1 cellular context compared by ENCODE assay signal in genomic region chr19:35671818-35672217, GRCh38.
TF ChIP-seq lines count a peak whose summit lies in the region.

No MANE protein-coding gene starts in this region.

TF ChIP-seq in K562, 482 proteins besides CTCF, POLR2A, EP300 and RAD21 (continues in another document):
- TF ChIP-seq BHLHE40 (IDR thresholded peaks at IDR 0.05; ENCODE audit: low read length): peak; percentile 82
- no peak for TF ChIP-seq RBM39 (optimal IDR thresholded peaks at IDR 0.05; ENCODE audit: low read depth, low read length)
- peak; percentile 62; the same call in 1 of the 2 replicates for TF ChIP-seq IRF9 (tag; IDR thresholded peaks at IDR 0.05)
- TF ChIP-seq MAFK (IDR thresholded peaks at IDR 0.05; ENCODE audit: low read length): peak; percentile 79
- no peak for TF ChIP-seq NR1H2 (CRISPR knock-in tag; IDR thresholded peaks at IDR 0.05)
- TF ChIP-seq NRF1 (conservative IDR thresholded peaks at IDR 0.05 in 1 of 2, IDR thresholded peaks at IDR 0.05 in 1 of 2): peak; percentile 39 to 56; a peak in 3 of 4 replicates
- peak; percentile 86 for TF ChIP-seq NFIC (IDR thresholded peaks at IDR 0.05)
- no peak for TF ChIP-seq PRDM10 (IDR thresholded peaks at IDR 0.05; ENCODE audit: partially characterized antibody)
- 0 out of 2 replicates have a peak, but pooled peaks have one; percentile 9 for TF ChIP-seq ETV1 (tag; conservative IDR thresholded peaks at IDR 0.05; ENCODE audit: low read depth)
- no peak for TF ChIP-seq SMARCB1 (IDR thresholded peaks at IDR 0.05; ENCODE audit: insufficient read length, low read depth)
- no peak for TF ChIP-seq ZNF274 (IDR thresholded peaks at IDR 0.05; ENCODE audit: borderline replicate concordance, low read depth, low read length)
- peak; percentile 95 for TF ChIP-seq CBFA2T2 (conservative IDR thresholded peaks at IDR 0.05)
- peak; percentile 99 for TF ChIP-seq CEBPB (tag; IDR thresholded peaks at IDR 0.05)
- TF ChIP-seq BCOR (IDR thresholded peaks at IDR 0.05): peak; percentile 69
- TF ChIP-seq HMGN3 (IDR thresholded peaks at IDR 0.05; ENCODE audit: borderline replicate concordance, extremely low read depth, insufficient read length, low read depth, low read length): no peak
- peak; percentile 28; the same call in 1 of the 2 replicates for TF ChIP-seq TRIM28 (IDR thresholded peaks at IDR 0.05)
- TF ChIP-seq ZNF592 (IDR thresholded peaks at IDR 0.05): no peak
- TF ChIP-seq NCOR1 (IDR thresholded peaks at IDR 0.05): peak; percentile 93
- TF ChIP-seq LEF1 (IDR thresholded peaks at IDR 0.05): peak; percentile 81
- 0 out of 4 replicates have a peak, but pooled peaks of 1 of the 2 experiments have one; percentile 40 for TF ChIP-seq ZNF639 (CRISPR knock-in tag; conservative IDR thresholded peaks at IDR 0.05 in 1 of 2, IDR thresholded peaks at IDR 0.05 in 1 of 2)
- no peak for TF ChIP-seq POLR2AphosphoS2 (IDR thresholded peaks at IDR 0.05; ENCODE audit: low read length)
- TF ChIP-seq ZFP91 (CRISPR knock-in tag; IDR thresholded peaks at IDR 0.05): no peak
- TF ChIP-seq ZMIZ1 (IDR thresholded peaks at IDR 0.05; ENCODE audit: low read depth in 2 of 2, low read length in 2 of 2): peak in 1 of 2 experiments; percentile 84; a peak in 2 of 4 replicates
- TF ChIP-seq PPARD (CRISPR knock-in tag; IDR thresholded peaks at IDR 0.05): no peak
- no peak for TF ChIP-seq TFAM (CRISPR knock-in tag; conservative IDR thresholded peaks at IDR 0.05)
- no peak for TF ChIP-seq ARID3A (IDR thresholded peaks at IDR 0.05; ENCODE audit: borderline replicate concordance, low read depth, low read length)
- TF ChIP-seq HSF4 (CRISPR knock-in tag; IDR thresholded peaks at IDR 0.05; ENCODE audit: borderline replicate concordance): no peak
- no peak for TF ChIP-seq AFF4 (CRISPR knock-in tag; IDR thresholded peaks at IDR 0.05)
- peak; percentile 75 for TF ChIP-seq FOXM1 (IDR thresholded peaks at IDR 0.05; ENCODE audit: low read depth)
- TF ChIP-seq FOXM1 (CRISPR knock-in tag; IDR thresholded peaks at IDR 0.05; ENCODE audit: low read depth): no peak
- 0 out of 2 replicates have a peak, but pooled peaks have one; percentile 23 for TF ChIP-seq CREB3 (tag; conservative IDR thresholded peaks at IDR 0.05; ENCODE audit: low read depth)
- TF ChIP-seq FOS (IDR thresholded peaks at IDR 0.05; ENCODE audit: extremely low read depth, insufficient read length): no peak
- TF ChIP-seq TOE1 (IDR thresholded peaks at IDR 0.05; ENCODE audit: borderline replicate concordance): peak; percentile 50
- no peak for TF ChIP-seq TOE1 (CRISPR knock-in tag; IDR thresholded peaks at IDR 0.05; ENCODE audit: borderline replicate concordance, low read depth)
